In the genomic region with DNA sequence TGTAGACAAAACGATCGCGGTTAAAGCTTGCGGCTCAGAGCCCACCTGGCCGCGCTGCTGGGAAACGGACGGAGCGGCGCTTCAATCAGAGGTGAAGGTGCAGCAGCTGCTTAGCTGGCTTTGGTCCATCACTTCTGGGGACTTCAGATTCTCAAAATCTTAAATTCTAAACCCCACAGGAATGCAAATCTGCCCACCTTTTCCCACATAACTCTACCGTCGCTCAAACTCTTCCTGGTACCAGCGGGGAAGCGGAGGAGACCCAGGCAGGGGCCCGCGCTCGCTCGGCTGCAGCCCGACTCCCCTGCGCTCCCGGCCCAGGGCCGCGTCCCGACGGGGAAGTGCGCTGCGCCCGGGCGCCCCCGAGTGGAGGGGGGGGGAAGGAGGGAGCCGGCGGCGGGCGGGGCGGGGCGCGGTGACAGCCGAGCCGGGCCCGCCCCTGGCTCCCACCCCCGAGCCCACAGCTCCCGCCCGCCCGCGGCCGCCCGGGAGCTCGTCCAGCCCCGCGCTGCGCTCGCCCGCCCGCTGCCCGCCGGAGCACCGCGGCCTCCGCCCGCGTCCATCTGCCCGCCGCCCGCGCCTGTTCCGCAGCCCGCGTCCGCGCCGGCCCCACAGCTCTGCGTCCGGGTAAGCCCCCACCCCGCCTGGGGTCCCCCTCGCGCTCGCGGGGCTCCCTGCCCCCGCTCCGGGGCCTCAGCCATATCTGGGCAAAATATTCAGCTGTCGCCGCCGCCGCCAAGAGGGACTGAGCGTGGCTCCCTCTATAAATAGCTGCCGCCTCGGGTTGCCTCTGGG, we compare ENCODE assay signal across 8 cellular contexts. TPM values are rescaled to one million over a fixed set of nuclear protein-coding genes. Genes with fewer than 3 reads are reported as not detected.
DNase-seq lines count a peak whose midpoint lies in the region; ATAC-seq and TF ChIP-seq lines count a peak whose summit lies in the region.

A gene (plus strand): TSS at position 490 of the 795 bp plus-strand sequence. CDS start 22,523 bp downstream, outside the sequence.

- H3K4me1 Mint-ChIP-seq in Caco-2 (ENCODE audit: low read depth, unreplicated experiment): no peaks in the 10 kb centered on the region
- peaks cover 10% of the 10 kb centered on the region for H3K4me1 Mint-ChIP-seq in activated naive CD8-positive, alpha-beta T cell treated with anti-CD3 and anti-CD28 coated beads for 36 hours

- H3K36me3 ChIP-seq in Caco-2 (ENCODE audit: control insufficient read depth, insufficient read depth, low read length): peaks cover 2% of the 10 kb centered on the region; the same call in 1 of the 2 replicates
- H3K36me3 ChIP-seq in Peyer's patch: peaks cover 0 to 5% (median 4%) of the 10 kb centered on the region in 3 donors

- H3K9me3 Mint-ChIP-seq in Caco-2 (ENCODE audit: unreplicated experiment): no peaks in the 10 kb centered on the region
- peaks cover 2% of the 10 kb centered on the region for H3K9me3 Mint-ChIP-seq in activated naive CD8-positive, alpha-beta T cell treated with anti-CD3 and anti-CD28 coated beads for 36 hours

- H3K27me3 ChIP-seq in Caco-2 (replicated peaks; ENCODE audit: control insufficient read depth, insufficient read depth, low read length): peaks cover 5% of the 10 kb centered on the region; the same call in 1 of the 2 replicates
- no peaks in the 10 kb centered on the region for H3K27me3 ChIP-seq in Peyer's patch

- CTCF ChIA-PET in Caco-2 (lab: Charles Lee): interaction anchor here (0.6 to 3.5 kb wide), 15 partner anchors 8 to 652 kb away, joined by 3 to 29 read pairs (median 4); a partner anchor contains a TSS

- peak within 1 kb of the TSS; percentile 73 for H3K4me3 Mint-ChIP-seq in Caco-2 (ENCODE audit: unreplicated experiment)
- peak within 1 kb of the TSS; percentile 64 for H3K4me3 Mint-ChIP-seq in activated naive CD8-positive, alpha-beta T cell treated with anti-CD3 and anti-CD28 coated beads for 36 hours

- DNase-seq in Caco-2 (peak; percentile 61 to 83), HK-2 (ENCODE audit: unreplicated experiment) (peak; percentile 65), Peyer's patch (peak; percentile 27 to 82 (median 74)), left cardiac atrium (peak; percentile 83), pons (ENCODE audit: low spot score) (peak; percentile 56)
- DNase-seq in activated naive CD8-positive, alpha-beta T cell treated with anti-CD3 and anti-CD28 coated beads for 36 hours: peak; percentile 55

- H3K4me3 ChIP-seq in Caco-2 (ENCODE audit: low read depth, low read length): peak within 1 kb of the TSS; percentile 61
- peak within 1 kb of the TSS; percentile 51 to 79 (median 59) for H3K4me3 ChIP-seq in Peyer's patch

- ATAC-seq in GM19455 (IDR thresholded peaks at IDR 0.05; ENCODE audit: unreplicated experiment) (peak; percentile 66), left cardiac atrium (peak; percentile 79 to 87), HG02840 (IDR thresholded peaks at IDR 0.05; ENCODE audit: low FRiP score, unreplicated experiment) (no peak)

- TF ChIP-seq CTCF in Caco-2 (IDR thresholded peaks at IDR 0.05; ENCODE audit: insufficient read depth in 1 of 2, low read depth in 1 of 2, low read length in 1 of 2, severe bottlenecking in 1 of 2, unreplicated experiment in 1 of 2): peak in 1 of 2 experiments; percentile 30
- peak in 1 of 6 experiments; percentile 7 for TF ChIP-seq CTCF in Peyer's patch (IDR thresholded peaks at IDR 0.05)

- H3K36me3 Mint-ChIP-seq in Caco-2 (ENCODE audit: insufficient read depth, unreplicated experiment): peaks cover 10% of the 10 kb centered on the region
- H3K36me3 Mint-ChIP-seq in activated naive CD8-positive, alpha-beta T cell treated with anti-CD3 and anti-CD28 coated beads for 36 hours: peaks cover 8% of the 10 kb centered on the region

- H3K27me3 Mint-ChIP-seq in Caco-2 (ENCODE audit: insufficient read depth, unreplicated experiment): peaks cover 19% of the 10 kb centered on the region
- H3K27me3 Mint-ChIP-seq in activated naive CD8-positive, alpha-beta T cell treated with anti-CD3 and anti-CD28 coated beads for 36 hours: peaks cover 59% of the 10 kb centered on the region

- BruUV-seq in Caco-2 (replicated peaks; lab: Mats Ljungman, UMichigan): no TSS peak

- no peak for TF ChIP-seq POLR2A in Peyer's patch (IDR thresholded peaks at IDR 0.05)

- H3K9me3 ChIP-seq in Caco-2: no peaks in the 10 kb centered on the region
- H3K9me3 ChIP-seq in Peyer's patch: peaks cover 0 to 4% (median 0%) of the 10 kb centered on the region in 4 donors

- peak within 1 kb of the TSS; percentile 25 to 76 (median 41) for H3K27ac ChIP-seq in Peyer's patch

- intact Hi-C loops in Caco-2 (cut with micrococcal nuclease; ENCODE audit: unreplicated experiment) (loop anchor here (5.0 to 10.0 kb wide), 2 partner anchors 89 to 93 kb away; a partner anchor contains a TSS), left cardiac atrium (cut with DNase I) (loop anchor here (5.0 kb wide), 2 partner anchors 36 to 56 kb away; no protein-coding TSS in a partner anchor)

- H3K27ac Mint-ChIP-seq in Caco-2 (ENCODE audit: unreplicated experiment): no peak within 1 kb of the TSS
- no peak within 1 kb of the TSS for H3K27ac Mint-ChIP-seq in activated naive CD8-positive, alpha-beta T cell treated with anti-CD3 and anti-CD28 coated beads for 36 hours

- H3K4me1 ChIP-seq in Caco-2 (no peaks in the 10 kb centered on the region; the same call in 1 of the 2 replicates), Peyer's patch (peaks cover 3 to 21% (median 8%) of the 10 kb centered on the region in 4 donors)

- POLR2A ChIA-PET in Caco-2 (lab: Charles Lee): interaction anchor here (0.6 to 1.3 kb wide), 3 partner anchors 123 to 359 kb away, joined by 3 to 11 read pairs (median 4); a partner anchor contains a TSS

RNA-seq across cellular contexts. Expression of the gene that starts here (rescaled TPM):
- 1.00 and 1.1 TPM in 2 replicates for total RNA-seq in Caco-2 (2022)
- 10 to 100 TPM in 1 of 4 donors, 1 to 10 TPM in 3; 2.6 to 15.7 (median 4.9) TPM for total RNA-seq in Peyer's patch
- 1 to 10 TPM; 1.2 to 1.5 TPM for total RNA-seq in activated naive CD8-positive, alpha-beta T cell treated with anti-CD3 and anti-CD28 coated beads for 36 hours
- 100 to 1,000 TPM; 142 to 149 TPM for total RNA-seq in left cardiac atrium

Comparison
In these comparisons a context has a peak if more than half of its experiments do, and no peak if none do; other contexts are left out.
1. RNA of the gene that starts here (total RNA-seq): 142 to 149 TPM in left cardiac atrium; 2.6 to 15.7 TPM in Peyer's patch, 1.2 to 1.5 TPM in activated naive CD8-positive, alpha-beta T cell treated with anti-CD3 and anti-CD28 coated beads for 36 hours and 1.00 to 1.1 TPM in Caco-2; every median in the first group is over 4 times any median in the second.
2. Peak in every context shown above with its lines, with median percentiles within 50 percentile points of each other: DNase-seq.